ENCODE assay signal across 33 cellular contexts in genomic region chr10:89798092-89798491, GRCh38.
"Had no signal": no experiment of that assay in that cellular context is flagged by ENCODE, and none has a peak within 500 bp of the region (broad histone marks: within the 10 kb centered on the region; RNA-seq: fewer than 3 reads in every experiment).

No MANE protein-coding gene starts in this region.

- H3K9me3 Mint-ChIP-seq: activated B cell treated with CpG ODN at 0.5 μM for 24 hours; activated CD4-positive, alpha-beta T cell treated with anti-CD3 and anti-CD28 coated beads, Interleukin-2, amount 10 ng/mL, durations not matched to agents 24 days and 14 days; activated T-helper 2 cell treated with anti-CD3 and anti-CD28 coated beads, Interferon-gamma antibody, Interleukin-2, Interleukin-4, amounts not matched to agents 10 μg/mL and 5 μg/mL and 100 μg/mL, durations not matched to agents 14 hours and 24 hours and 36 hours had no signal

- H3K4me3 Mint-ChIP-seq: activated B cell treated with CpG ODN at 0.5 μM for 24 hours; activated CD4-positive, alpha-beta T cell treated with anti-CD3 and anti-CD28 coated beads, Interleukin-2, amount 10 ng/mL, durations not matched to agents 24 days and 14 days; activated naive CD8-positive, alpha-beta T cell had no signal

- ATAC-seq: K562, PC-3, Right ventricle myocardium inferior had no signal

- H3K36me3 Mint-ChIP-seq: activated naive CD8-positive, alpha-beta T cell had no signal

- H3K27ac ChIP-seq: ascending aorta, cardiac muscle cell, coronary artery, Peyer's patch, RWPE1, VCaP had no signal

- H3K4me1 Mint-ChIP-seq: activated CD4-positive, alpha-beta T cell treated with anti-CD3 and anti-CD28 coated beads, Interleukin-2, amount 10 ng/mL, durations not matched to agents 24 days and 14 days had no signal

- FAIRE-seq: K562 had no signal

- H3K27ac Mint-ChIP-seq: activated B cell treated with CpG ODN at 0.5 μM for 24 hours; activated CD4-positive, alpha-beta T cell treated with anti-CD3 and anti-CD28 coated beads, Interleukin-2, amount 10 ng/mL, durations not matched to agents 24 days and 14 days; activated naive CD8-positive, alpha-beta T cell; activated T-helper 2 cell treated with anti-CD3 and anti-CD28 coated beads, Interferon-gamma antibody, Interleukin-2, Interleukin-4, amounts not matched to agents 10 μg/mL and 5 μg/mL and 100 μg/mL, durations not matched to agents 14 hours and 24 hours and 36 hours had no signal

- DNase-seq: activated B cell treated with CpG ODN at 0.5 μM for 24 hours; activated CD4-positive, alpha-beta T cell treated with anti-CD3 and anti-CD28 coated beads, Interleukin-2, amount 10 ng/mL, durations not matched to agents 24 days and 14 days; activated CD4-positive, alpha-beta T cell treated with anti-CD3 and anti-CD28 coated beads, Interleukin-2, amount 50 U/mL, for 4 hours; activated CD4-positive, CD25-positive, alpha-beta regulatory T cell treated with anti-CD3 and anti-CD28 coated beads, Interleukin-2, amount 50 U/mL, for 72 hours; activated gamma-delta T cell; activated naive CD4-positive, alpha-beta T cell treated with Interleukin-2 at 50 U/mL for 16 hours; activated T-cell treated with anti-CD3 and anti-CD28 coated beads, Interleukin-2, amount 50 U/mL, for 48 hours; amygdala; NCI-H1092 treated with DMSO at 0.1 percent for 48 hours; NCI-H1417; NCI-H146; NCI-H187; NCI-H2029 treated with DMSO at 0.1 percent for 48 hours; NCI-H2107; NCI-H2171; NCI-H510A; NCI-H526; NCI-H748 treated with DMSO at 0.1 percent for 48 hours; PC-3; Peyer's patch; SW 1271; T-helper 1 cell; T-helper 2 cell; T-helper 9 cell had no signal
